8 cellular contexts compared by ENCODE assay signal in the genomic region with DNA sequence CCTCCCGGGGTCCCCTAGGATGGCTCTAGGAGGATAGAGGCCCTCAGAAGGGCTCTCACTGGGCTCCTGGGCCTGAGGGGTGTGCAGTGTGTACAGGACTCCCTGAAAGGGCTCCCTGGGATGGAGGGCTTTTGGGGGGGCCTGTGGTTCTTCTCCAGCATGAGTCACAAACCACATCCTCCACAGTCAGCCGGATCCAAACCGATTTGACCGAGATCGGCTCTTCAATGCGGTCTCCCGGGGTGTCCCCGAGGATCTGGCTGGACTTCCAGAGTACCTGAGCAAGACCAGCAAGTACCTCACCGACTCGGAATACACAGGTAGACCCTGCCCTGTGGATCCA. TPM values are rescaled to one million over a fixed set of nuclear protein-coding genes. Genes with fewer than 3 reads are reported as not detected.
DNase-seq lines count a peak whose midpoint lies in the region; ATAC-seq, FAIRE-seq and TF ChIP-seq lines count a peak whose summit lies in the region.

No MANE protein-coding gene starts in this region.

- H3K4me3 Mint-ChIP-seq in WTC11: no peak overlapping the region

- DNase-seq in GM18507 (ENCODE audit: extremely low spot score, insufficient read length, low read depth) (no peak), SJSA1 (ENCODE audit: low read depth in 1 of 2, low spot score in 2 of 2) (peak; percentile 74 to 75), bronchial epithelial cell (ENCODE audit: low read depth) (peak; percentile 53), WTC11 (ENCODE audit: low spot score) (no peak)

- H3K36me3 ChIP-seq in SJSA1 (no peaks in the 10 kb centered on the region), bronchial epithelial cell (ENCODE audit: control insufficient read depth, insufficient read depth, low read length) (no peaks in the 10 kb centered on the region), skeletal muscle satellite cell (ENCODE audit: insufficient read depth, low read length) (peaks cover 44% of the 10 kb centered on the region)

- H3K9me3 ChIP-seq in SJSA1 (replicated peaks) (no peaks in the 10 kb centered on the region), skeletal muscle satellite cell (replicated peaks; ENCODE audit: low read length) (no peaks in the 10 kb centered on the region)

- H3K27me3 ChIP-seq in SJSA1 (replicated peaks): no peaks in the 10 kb centered on the region
- H3K27me3 ChIP-seq in bronchial epithelial cell (ENCODE audit: control insufficient read depth, insufficient read depth, low read length): no peaks in the 10 kb centered on the region
- H3K27me3 ChIP-seq in skeletal muscle satellite cell (ENCODE audit: control insufficient read depth, insufficient read depth, low read length): no peaks in the 10 kb centered on the region

- no peak for ATAC-seq in GM21529 (IDR thresholded peaks at IDR 0.05; ENCODE audit: unreplicated experiment)
- ATAC-seq in WTC11: no peak
- no peak for ATAC-seq in HG03521 (IDR thresholded peaks at IDR 0.05; ENCODE audit: unreplicated experiment)
- no peak for ATAC-seq in HG03025 (IDR thresholded peaks at IDR 0.05; ENCODE audit: low FRiP score, unreplicated experiment)

- H3K27me3 Mint-ChIP-seq in WTC11 (ENCODE audit: low read depth): no peaks in the 10 kb centered on the region; the same call in 1 of the 2 replicates

- H3K27ac ChIP-seq in SJSA1: peak overlapping the region; percentile 94

- peaks cover 39% of the 10 kb centered on the region for H3K4me1 ChIP-seq in SJSA1 (replicated peaks)
- H3K4me1 ChIP-seq in skeletal muscle satellite cell (ENCODE audit: control insufficient read depth, insufficient read depth, low read length): peaks cover 48% of the 10 kb centered on the region

- FAIRE-seq in GM18507 (lab: Jason Lieb, UNC) (peak; percentile 64), bronchial epithelial cell (lab: Jason Lieb, UNC) (no peak)

- CTCF ChIA-PET in WTC11 (lab: Charles Lee): no interaction called here

- H3K9me3 Mint-ChIP-seq in WTC11: no peaks in the 10 kb centered on the region

- no peak overlapping the region for H3K27ac Mint-ChIP-seq in WTC11

- no peaks in the 10 kb centered on the region for H3K36me3 Mint-ChIP-seq in WTC11

- POLR2A ChIA-PET in WTC11 (lab: Charles Lee): no interaction called here

- no peak for TF ChIP-seq CTCF in bronchial epithelial cell (IDR thresholded peaks at IDR 0.05; ENCODE audit: insufficient read depth, low read length, severe bottlenecking)
- TF ChIP-seq CTCF in WTC11 (IDR thresholded peaks at IDR 0.05): no peak

- peak overlapping the region; percentile 71 for H3K9ac ChIP-seq in skeletal muscle satellite cell (ENCODE audit: low read depth, low read length)

- H3K4me1 Mint-ChIP-seq in WTC11: peaks cover 27% of the 10 kb centered on the region

- H3K4me3 ChIP-seq in SJSA1 (no peak overlapping the region), bronchial epithelial cell (ENCODE audit: low read depth, low read length) (no peak overlapping the region), skeletal muscle satellite cell (ENCODE audit: low read length) (peak overlapping the region; percentile 55)

- H3K4me2 ChIP-seq in skeletal muscle satellite cell (ENCODE audit: low read length): peak overlapping the region; percentile 82

TF ChIP-seq in WTC11, 78 proteins besides CTCF, POLR2A, EP300 and RAD21:
- TF ChIP-seq EMX1 (CRISPR knock-in tag; IDR thresholded peaks at IDR 0.05) (no peak), MLX (CRISPR knock-in tag; IDR thresholded peaks at IDR 0.05) (no peak), E2F5 (CRISPR knock-in tag; IDR thresholded peaks at IDR 0.05) (no peak)

RNA-seq across cellular contexts. Expression of gene TRPV2, which starts 4.5 kb away (rescaled TPM):
- total RNA-seq in SJSA1 (2014; rRNA removed; shearing (Covaris generic)): 0.47 TPM in 1 of 2 replicates, not detected in the other
- under 0.01 and 0.26 TPM in 2 replicates for total RNA-seq in bronchial epithelial cell
- 59.8 and 117 TPM in 2 replicates for total RNA-seq in skeletal muscle satellite cell (2012; rRNA removed)
- 3.5 to 4.9 TPM (median 4.3 TPM) in 3 replicates for total RNA-seq in WTC11 (2021)

RNA-seq across cellular contexts. Expression of gene UBB, which starts 39.0 kb away (rescaled TPM):
- 1,919 and 2,989 TPM in 2 replicates for total RNA-seq in SJSA1 (2014; rRNA removed; shearing (Covaris generic))
- 766 and 1,827 TPM in 2 replicates for total RNA-seq in bronchial epithelial cell
- 1,088 and 1,189 TPM in 2 replicates for total RNA-seq in skeletal muscle satellite cell (2012; rRNA removed)
- total RNA-seq in WTC11 (2021): 1,216 to 1,403 TPM (median 1,352 TPM) in 3 replicates

Comparison
In these comparisons a context has a peak if more than half of its experiments do, and no peak if none do; other contexts are left out.
1. DNase-seq: peak in SJSA1 (2 of 2) and bronchial epithelial cell (single experiment); none in GM18507 (single experiment) and WTC11 (single experiment).